ENCODE assay signal across 8 cellular contexts in genomic region chr2:101252408-101253012, GRCh38. TPM values are rescaled to one million over a fixed set of nuclear protein-coding genes. Genes with fewer than 3 reads are reported as not detected.
DNase-seq lines count a peak whose midpoint lies in the region; TF ChIP-seq lines count a peak whose summit lies in the region.

Gene CNOT11 (plus strand): TSS chr2:101252886. CDS start chr2:101252965, 79 bp downstream.

- peaks cover 11% of the 10 kb centered on the region for H3K23me2 ChIP-seq in H9 (ENCODE audit: insufficient read length, low read depth, low read length, poor library complexity, severe bottlenecking)

- peak within 1 kb of the TSS; percentile 85 for H3K9ac ChIP-seq in H9 (ENCODE audit: extremely low read depth, insufficient read length, low read length)
- H3K9ac ChIP-seq in stomach smooth muscle (ENCODE audit: low read length in 2 of 2) = peak within 1 kb of the TSS; percentile 87 to 91

- H3K56ac ChIP-seq in H9 (ENCODE audit: insufficient read length, low read depth, low read length) = no peak within 1 kb of the TSS

- H3K27ac Mint-ChIP-seq in H9 (peak within 1 kb of the TSS; percentile 76 to 94 (median 91)), neural crest cell (ENCODE audit: unreplicated experiment) (peak within 1 kb of the TSS; percentile 95)

- H3K36me3 Mint-ChIP-seq in H9 (ENCODE audit: insufficient read depth in 1 of 3, low read depth in 3 of 3) = peaks cover 12 to 17% (median 13%) of the 10 kb centered on the region in 3 experiments
- peaks cover 4% of the 10 kb centered on the region for H3K36me3 Mint-ChIP-seq in neural crest cell (ENCODE audit: low read depth)

- H3K27me3 Mint-ChIP-seq in H9 (ENCODE audit: low read depth) (no peaks in the 10 kb centered on the region), neural crest cell (ENCODE audit: low read depth) (no peaks in the 10 kb centered on the region)

- H3K4me3 ChIP-seq in MG63 (peak within 1 kb of the TSS; percentile 72), fibroblast of villous mesenchyme (ENCODE audit: low read depth, low read length) (peak within 1 kb of the TSS; percentile 94), stomach smooth muscle (ENCODE audit: low read length in 2 of 2) (peak within 1 kb of the TSS; percentile 95 to 96)

- no peak within 1 kb of the TSS for H3T11ph ChIP-seq in H9 (ENCODE audit: low read length)

- no peak within 1 kb of the TSS for H2AK5ac ChIP-seq in H9 (ENCODE audit: insufficient read length, low read length)

- H3K4me3 Mint-ChIP-seq in H9 = peak within 1 kb of the TSS; percentile 90 to 96
- H3K4me3 Mint-ChIP-seq in neural crest cell = peak within 1 kb of the TSS; percentile 94

- DNase-seq in ELR (ENCODE audit: low read depth) = peak; percentile 99
- peak; percentile 99 for DNase-seq in H9
- peak; percentile 98 for DNase-seq in MG63
- peak; percentile 74 for DNase-seq in SHP77 treated with DMSO at 0.1 percent for 48 hours (lab: John Stamatoyannopoulos, UW)
- peak; percentile 99 for DNase-seq in activated effector memory CD4-positive, alpha-beta T cell treated with anti-CD3 and anti-CD28 coated beads, Interleukin-2, amount 50 U/mL, for 16 hours
- DNase-seq in fibroblast of villous mesenchyme (ENCODE audit: low read depth) = peak; percentile 99
- DNase-seq in neural crest cell (ENCODE audit: low read depth, low spot score) = peak; percentile 98

- H2BK12ac ChIP-seq in H9 (ENCODE audit: insufficient read length, low read depth, low read length) = no peak within 1 kb of the TSS

- H2BK120ac ChIP-seq in H9 (ENCODE audit: low read depth, low read length, poor library complexity, severe bottlenecking) = no peak within 1 kb of the TSS

- no peak within 1 kb of the TSS for H2BK20ac ChIP-seq in H9 (ENCODE audit: low read depth, low read length, poor library complexity, severe bottlenecking)

- H4K91ac ChIP-seq in H9 (ENCODE audit: insufficient read length, low read depth, low read length) = no peak within 1 kb of the TSS

- no peak within 1 kb of the TSS for H3K23ac ChIP-seq in H9 (ENCODE audit: insufficient read length, low read depth, low read length)

- no peak within 1 kb of the TSS for H4K8ac ChIP-seq in H9 (replicated peaks; ENCODE audit: insufficient read length, low read depth, low read length)

- no CpG with 5 or more reads among the region's 63 CpGs for WGBS in H9 (ENCODE audit: extremely low coverage, insufficient read length, low lambda C conversion rate)

- no peak within 1 kb of the TSS for H2BK5ac ChIP-seq in H9 (ENCODE audit: insufficient read length, low read length)

- H2BK15ac ChIP-seq in H9 (ENCODE audit: low read depth, low read length) = no peak within 1 kb of the TSS

- peaks cover 35 to 46% of the 10 kb centered on the region in 2 experiments for H3K4me1 Mint-ChIP-seq in H9
- H3K4me1 Mint-ChIP-seq in neural crest cell = peaks cover 42% of the 10 kb centered on the region

- no peaks in the 10 kb centered on the region for H3K27me3 ChIP-seq in H9 (ENCODE audit: insufficient read depth, low read length)
- H3K27me3 ChIP-seq in MG63 = no peaks in the 10 kb centered on the region
- H3K27me3 ChIP-seq in stomach smooth muscle (ENCODE audit: control insufficient read depth in 1 of 2, insufficient read depth in 2 of 2, low read length in 2 of 2) = no peaks in the 10 kb centered on the region

- no peaks in the 10 kb centered on the region for H3K79me1 ChIP-seq in H9 (ENCODE audit: insufficient read depth, low read depth, low read length, poor library complexity, severe bottlenecking)

- TF ChIP-seq CTCF in H9 (conservative IDR thresholded peaks at IDR 0.05) (no peak), fibroblast of villous mesenchyme (IDR thresholded peaks at IDR 0.05; ENCODE audit: insufficient read depth, low read depth, low read length) (no peak), neural crest cell (conservative IDR thresholded peaks at IDR 0.05) (no peak)

- no peak within 1 kb of the TSS for H2AFZ ChIP-seq in H9 (ENCODE audit: low read length)

- H3K79me2 ChIP-seq in H9 (ENCODE audit: insufficient read depth, low read length) = peaks cover 14% of the 10 kb centered on the region; the same call in 1 of the 2 replicates

- H3K36me3 ChIP-seq in MG63 (peaks cover 4% of the 10 kb centered on the region), stomach smooth muscle (ENCODE audit: control insufficient read depth in 2 of 2, insufficient read depth in 2 of 2, low read length in 2 of 2) (no peaks in the 10 kb centered on the region)

- no peak within 1 kb of the TSS for H4K5ac ChIP-seq in H9 (ENCODE audit: insufficient read length, low read depth, low read length)

- peaks cover 2% of the 10 kb centered on the region in 2 experiments; a peak in 3 of 5 replicates for H3K9me3 Mint-ChIP-seq in H9
- H3K9me3 Mint-ChIP-seq in neural crest cell = no peaks in the 10 kb centered on the region

- H3K9me3 ChIP-seq in H9 (ENCODE audit: control insufficient read depth, low read depth, low read length) (no peaks in the 10 kb centered on the region), MG63 (no peaks in the 10 kb centered on the region), stomach smooth muscle (ENCODE audit: control insufficient read depth in 2 of 2, low read length in 2 of 2) (no peaks in the 10 kb centered on the region)

- H3K18ac ChIP-seq in H9 (ENCODE audit: insufficient read length, low read depth, low read length) = peak within 1 kb of the TSS; percentile 16

- H4K20me1 ChIP-seq in H9 (ENCODE audit: control insufficient read depth, insufficient read depth, insufficient read length) = no peaks in the 10 kb centered on the region

- H3K27ac ChIP-seq in H9 (ENCODE audit: insufficient read length, low read depth, low read length) (peak within 1 kb of the TSS; percentile 48), stomach smooth muscle (ENCODE audit: low read length) (peak within 1 kb of the TSS; percentile 67)

- peak within 1 kb of the TSS; percentile 54 for H3K14ac ChIP-seq in H9 (ENCODE audit: insufficient read depth, low read length)

- H3K4me1 ChIP-seq in H9 (ENCODE audit: insufficient read depth, low read length) (peaks cover 5% of the 10 kb centered on the region), stomach smooth muscle (ENCODE audit: control insufficient read depth, insufficient read depth, low read length) (peaks cover 24% of the 10 kb centered on the region)

- H3K4me2 ChIP-seq in H9 (ENCODE audit: insufficient read depth, insufficient read length, low read length) = peak within 1 kb of the TSS; percentile 85

- H3K4ac ChIP-seq in H9 (ENCODE audit: low read depth, low read length) = no peak within 1 kb of the TSS

RNA-seq across cellular contexts. Expression of gene CNOT11, which starts in this region (rescaled TPM):
- total RNA-seq in H9 (2021) = 46.8 and 50.6 TPM in 2 replicates
- 52.6 and 64.1 TPM in 2 replicates for total RNA-seq in MG63 (2014; rRNA removed; shearing (Covaris generic); ENCODE audit: low replicate concordance)
- 39.0 and 51.0 TPM in 2 replicates for total RNA-seq in fibroblast of villous mesenchyme
- total RNA-seq in neural crest cell = 48.2 and 50.4 TPM in 2 replicates

Comparison
In these comparisons a context has a peak if more than half of its experiments do, and no peak if none do; other contexts are left out.
1. Peak in every context shown above with its lines: DNase-seq, H3K4me3 ChIP-seq and H3K27ac ChIP-seq.